Comparison of ENCODE assay signal across 1 cellular context in the genomic region with DNA sequence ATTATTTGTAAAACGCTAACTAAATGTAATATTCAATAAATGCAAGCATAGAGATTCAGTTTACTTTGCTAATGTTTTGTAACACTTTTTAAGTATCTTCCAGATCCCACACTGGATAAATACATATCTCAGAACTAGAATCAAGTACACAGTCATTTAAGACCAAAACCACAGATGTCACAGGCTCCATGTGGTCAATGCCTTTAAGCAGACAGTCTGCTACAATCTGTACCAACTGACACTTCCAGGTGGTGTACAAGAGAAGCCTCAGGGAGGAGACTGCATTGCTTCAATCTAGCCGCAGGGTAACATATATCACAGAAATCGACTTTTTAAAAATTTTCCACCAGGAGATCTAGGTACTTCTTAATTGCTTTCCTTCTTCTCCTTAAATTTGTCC.
A peak's percentile ranks its signal among the peaks of the same experiment; 100 is the strongest.
TF ChIP-seq lines count a peak whose summit lies in the region.

No MANE protein-coding gene starts in this region.

TF ChIP-seq in GM12878, 131 proteins besides CTCF, POLR2A, EP300 and RAD21 (continued from another document):
- TF ChIP-seq, protein P1, sequence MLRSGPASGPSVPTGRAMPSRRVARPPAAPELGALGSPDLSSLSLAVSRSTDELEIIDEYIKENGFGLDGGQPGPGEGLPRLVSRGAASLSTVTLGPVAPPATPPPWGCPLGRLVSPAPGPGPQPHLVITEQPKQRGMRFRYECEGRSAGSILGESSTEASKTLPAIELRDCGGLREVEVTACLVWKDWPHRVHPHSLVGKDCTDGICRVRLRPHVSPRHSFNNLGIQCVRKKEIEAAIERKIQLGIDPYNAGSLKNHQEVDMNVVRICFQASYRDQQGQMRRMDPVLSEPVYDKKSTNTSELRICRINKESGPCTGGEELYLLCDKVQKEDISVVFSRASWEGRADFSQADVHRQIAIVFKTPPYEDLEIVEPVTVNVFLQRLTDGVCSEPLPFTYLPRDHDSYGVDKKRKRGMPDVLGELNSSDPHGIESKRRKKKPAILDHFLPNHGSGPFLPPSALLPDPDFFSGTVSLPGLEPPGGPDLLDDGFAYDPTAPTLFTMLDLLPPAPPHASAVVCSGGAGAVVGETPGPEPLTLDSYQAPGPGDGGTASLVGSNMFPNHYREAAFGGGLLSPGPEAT (IDR thresholded peaks at IDR 0.05; ENCODE audit: low read depth), result no peak
- TF ChIP-seq CEBPB (IDR thresholded peaks at IDR 0.05; ENCODE audit: borderline replicate concordance in 1 of 2, low read depth in 2 of 2, low read length in 2 of 2) (no peak), ZNF24 (IDR thresholded peaks at IDR 0.05) (no peak), DPF2 (IDR thresholded peaks at IDR 0.05) (no peak), JUNB (IDR thresholded peaks at IDR 0.05) (peak; percentile 47), BACH1 (IDR thresholded peaks at IDR 0.05; ENCODE audit: borderline replicate concordance) (no peak)
- TF ChIP-seq, protein P2, sequence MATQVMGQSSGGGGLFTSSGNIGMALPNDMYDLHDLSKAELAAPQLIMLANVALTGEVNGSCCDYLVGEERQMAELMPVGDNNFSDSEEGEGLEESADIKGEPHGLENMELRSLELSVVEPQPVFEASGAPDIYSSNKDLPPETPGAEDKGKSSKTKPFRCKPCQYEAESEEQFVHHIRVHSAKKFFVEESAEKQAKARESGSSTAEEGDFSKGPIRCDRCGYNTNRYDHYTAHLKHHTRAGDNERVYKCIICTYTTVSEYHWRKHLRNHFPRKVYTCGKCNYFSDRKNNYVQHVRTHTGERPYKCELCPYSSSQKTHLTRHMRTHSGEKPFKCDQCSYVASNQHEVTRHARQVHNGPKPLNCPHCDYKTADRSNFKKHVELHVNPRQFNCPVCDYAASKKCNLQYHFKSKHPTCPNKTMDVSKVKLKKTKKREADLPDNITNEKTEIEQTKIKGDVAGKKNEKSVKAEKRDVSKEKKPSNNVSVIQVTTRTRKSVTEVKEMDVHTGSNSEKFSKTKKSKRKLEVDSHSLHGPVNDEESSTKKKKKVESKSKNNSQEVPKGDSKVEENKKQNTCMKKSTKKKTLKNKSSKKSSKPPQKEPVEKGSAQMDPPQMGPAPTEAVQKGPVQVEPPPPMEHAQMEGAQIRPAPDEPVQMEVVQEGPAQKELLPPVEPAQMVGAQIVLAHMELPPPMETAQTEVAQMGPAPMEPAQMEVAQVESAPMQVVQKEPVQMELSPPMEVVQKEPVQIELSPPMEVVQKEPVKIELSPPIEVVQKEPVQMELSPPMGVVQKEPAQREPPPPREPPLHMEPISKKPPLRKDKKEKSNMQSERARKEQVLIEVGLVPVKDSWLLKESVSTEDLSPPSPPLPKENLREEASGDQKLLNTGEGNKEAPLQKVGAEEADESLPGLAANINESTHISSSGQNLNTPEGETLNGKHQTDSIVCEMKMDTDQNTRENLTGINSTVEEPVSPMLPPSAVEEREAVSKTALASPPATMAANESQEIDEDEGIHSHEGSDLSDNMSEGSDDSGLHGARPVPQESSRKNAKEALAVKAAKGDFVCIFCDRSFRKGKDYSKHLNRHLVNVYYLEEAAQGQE (IDR thresholded peaks at IDR 0.05; ENCODE audit: low read depth, low read length), result no peak
- TF ChIP-seq, protein P3, sequence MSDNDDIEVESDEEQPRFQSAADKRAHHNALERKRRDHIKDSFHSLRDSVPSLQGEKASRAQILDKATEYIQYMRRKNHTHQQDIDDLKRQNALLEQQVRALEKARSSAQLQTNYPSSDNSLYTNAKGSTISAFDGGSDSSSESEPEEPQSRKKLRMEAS (IDR thresholded peaks at IDR 0.05; ENCODE audit: low read depth, low read length), result no peak
